Comparison of ENCODE assay signal across 9 cellular contexts in the genomic region with DNA sequence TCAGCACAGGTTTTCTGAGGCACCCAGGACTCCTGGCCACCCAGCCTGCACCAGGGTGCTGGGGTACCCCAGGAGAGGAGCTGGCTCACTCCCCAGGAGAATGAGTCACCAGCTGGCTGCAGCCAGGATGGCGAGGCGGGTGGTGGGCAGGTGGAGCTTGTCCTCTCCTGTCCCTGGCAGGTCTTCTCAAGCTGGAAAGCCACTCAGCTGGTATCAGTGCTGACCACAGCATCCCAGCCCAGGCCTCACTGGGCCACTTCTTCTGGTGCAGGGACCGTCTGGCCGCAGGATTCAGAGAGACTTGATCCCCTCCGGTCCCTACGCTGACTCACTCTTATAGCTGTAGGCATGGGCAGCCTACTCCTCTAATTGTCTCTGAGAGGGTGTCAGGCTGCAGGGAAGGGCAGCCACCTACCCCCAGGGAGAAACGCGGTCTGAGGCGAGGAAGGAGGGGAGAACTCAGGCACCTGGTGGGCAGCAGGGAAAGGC. TPM values are rescaled to one million over a fixed set of nuclear protein-coding genes. Genes with fewer than 3 reads are reported as not detected.
DNase-seq lines count a peak whose midpoint lies in the region; ATAC-seq and TF ChIP-seq lines count a peak whose summit lies in the region.
"Had no signal": no experiment of that assay in that cellular context is flagged by ENCODE, and none has a peak within 500 bp of the region (broad histone marks: within the 10 kb centered on the region; RNA-seq: fewer than 3 reads in every experiment).

No MANE protein-coding gene starts in this region.

- dilution Hi-C loops in mammary epithelial cell (cut with HindIII; ENCODE audit: low sequenced_read_pairs), result no loop called here

- no TSS peak for BruUV-seq in mammary epithelial cell (replicated peaks; lab: Mats Ljungman, UMichigan)

- 0% methylated on average over 8 of the region's 9 CpGs for WGBS in mammary epithelial cell (ENCODE audit: low coverage, missing lambda C conversion rate)

- in situ Hi-C loops in mammary epithelial cell (cut with MboI; ENCODE audit: low sequenced_read_pairs in 2 of 2), result no loop called here

- TF ChIP-seq CTCF in mammary epithelial cell (conservative IDR thresholded peaks at IDR 0.05 in 1 of 2, IDR thresholded peaks at IDR 0.05 in 1 of 2; ENCODE audit: extremely low read depth in 1 of 2, insufficient read depth in 1 of 2, low read depth in 1 of 2, low read length in 2 of 2), result no peak

- H3K27me3 ChIP-seq in mammary epithelial cell (ENCODE audit: insufficient read depth, low read length) (no peaks in the 10 kb centered on the region), mucosa of stomach (ENCODE audit: control insufficient read depth, insufficient read depth, low read length) (no peaks in the 10 kb centered on the region)

- no peak overlapping the region for H3K27ac Mint-ChIP-seq in T-helper 2 cell treated with Interferon-gamma antibody and Interleukin-4, amounts not matched to agents 5 μg/mL and 100 μg/mL, for 36 hours

- H3K4me1 ChIP-seq in mammary epithelial cell (ENCODE audit: insufficient read depth, low read length), result peaks cover 51% of the 10 kb centered on the region
- H3K4me1 ChIP-seq in mucosa of stomach (ENCODE audit: control insufficient read depth, insufficient read depth, low read length), result peaks cover 35% of the 10 kb centered on the region

- H3K36me3 ChIP-seq in mammary epithelial cell (ENCODE audit: insufficient read depth, low read length) (no peaks in the 10 kb centered on the region), mucosa of stomach (ENCODE audit: control insufficient read depth, insufficient read depth, low read length) (no peaks in the 10 kb centered on the region)

- no peak overlapping the region for H3K4me3 Mint-ChIP-seq in T-helper 2 cell treated with Interferon-gamma antibody and Interleukin-4, amounts not matched to agents 5 μg/mL and 100 μg/mL, for 36 hours
- H3K4me3 Mint-ChIP-seq: central memory CD8-positive, alpha-beta T cell had no signal

- CTCF ChIA-PET in mammary epithelial cell (lab: Charles Lee; ENCODE audit: low non-redundant PET), result interaction anchor here (0.7 to 0.9 kb wide), 2 partner anchors 21 to 22 kb away, joined by 3 to 4 read pairs; a partner anchor contains a TSS

- H4K20me1 ChIP-seq in mammary epithelial cell (ENCODE audit: insufficient read depth, low read length), result no peaks in the 10 kb centered on the region

- no peaks in the 10 kb centered on the region for H3K9me3 Mint-ChIP-seq in T-helper 2 cell treated with Interferon-gamma antibody and Interleukin-4, amounts not matched to agents 5 μg/mL and 100 μg/mL, for 36 hours
- H3K9me3 Mint-ChIP-seq: central memory CD8-positive, alpha-beta T cell had no signal

- H3K4me1 Mint-ChIP-seq in T-helper 2 cell treated with Interferon-gamma antibody and Interleukin-4, amounts not matched to agents 5 μg/mL and 100 μg/mL, for 36 hours (ENCODE audit: low read depth), result peaks cover 8% of the 10 kb centered on the region

- H3K27me3 Mint-ChIP-seq in T-helper 2 cell treated with Interferon-gamma antibody and Interleukin-4, amounts not matched to agents 5 μg/mL and 100 μg/mL, for 36 hours (ENCODE audit: low read depth), result no peaks in the 10 kb centered on the region
- H3K27me3 Mint-ChIP-seq: central memory CD8-positive, alpha-beta T cell had no signal

- H3K9me3 ChIP-seq in mammary epithelial cell (replicated peaks; ENCODE audit: insufficient read depth, low read length), result no peaks in the 10 kb centered on the region
- no peaks in the 10 kb centered on the region for H3K9me3 ChIP-seq in mucosa of stomach (ENCODE audit: control insufficient read depth, low read length)

- peak; percentile 51 for DNase-seq in HS-27A (ENCODE audit: low read depth)
- peak; percentile 96 for DNase-seq in mammary epithelial cell
- DNase-seq in NCI-H1105 treated with DMSO at 0.1 percent for 48 hours (lab: John Stamatoyannopoulos, UW), result no peak
- no peak for DNase-seq in T-helper 2 cell treated with Interferon-gamma antibody and Interleukin-4, amounts not matched to agents 5 μg/mL and 100 μg/mL, for 36 hours (ENCODE audit: low spot score)

- intact Hi-C loops in mammary epithelial cell (cut with micrococcal nuclease), result loop anchor here (10.0 kb wide), 1 partner anchor 332 kb away; no protein-coding TSS in a partner anchor

- peaks cover 29% of the 10 kb centered on the region for H3K79me2 ChIP-seq in mammary epithelial cell (ENCODE audit: insufficient read depth, low read length)

- no peaks in the 10 kb centered on the region for H3K36me3 Mint-ChIP-seq in T-helper 2 cell treated with Interferon-gamma antibody and Interleukin-4, amounts not matched to agents 5 μg/mL and 100 μg/mL, for 36 hours (ENCODE audit: low read depth)

- H2AFZ ChIP-seq in mammary epithelial cell (ENCODE audit: low read depth, low read length), result no peak overlapping the region

- H3K9ac ChIP-seq in mammary epithelial cell (ENCODE audit: insufficient read depth, low read length), result no peak overlapping the region
- peak overlapping the region; percentile 46 for H3K9ac ChIP-seq in mucosa of stomach (ENCODE audit: low read length)

- H3K4me2 ChIP-seq in mammary epithelial cell (ENCODE audit: insufficient read depth, low read depth, low read length), result peak overlapping the region; percentile 58

- H3K4me3 ChIP-seq in mammary epithelial cell (replicated peaks in 1 of 3; ENCODE audit: insufficient read depth in 1 of 3, low read depth in 2 of 3, low read length in 3 of 3), result peak overlapping the region in 1 of 3 experiments; percentile 1
- H3K4me3 ChIP-seq in mucosa of stomach (ENCODE audit: low read length), result peak overlapping the region; percentile 6

- ATAC-seq in GM18511 (IDR thresholded peaks at IDR 0.05; ENCODE audit: unreplicated experiment) (peak; percentile 21), GM21447 (IDR thresholded peaks at IDR 0.05; ENCODE audit: unreplicated experiment) (no peak), HG03521 (IDR thresholded peaks at IDR 0.05; ENCODE audit: unreplicated experiment) (no peak)

- H3K27ac ChIP-seq in mammary epithelial cell (ENCODE audit: insufficient read depth, low read depth, low read length), result peak overlapping the region; percentile 51

RNA-seq across cellular contexts. Expression of a gene that starts 22.2 kb away (rescaled TPM):
- total RNA-seq in mammary epithelial cell, result 10 to 100 TPM; 25.9 to 29.0 TPM
- polyA plus RNA-seq in mammary epithelial cell, result 10.9 TPM
- polyA minus RNA-seq in mammary epithelial cell, result 10.8 TPM

RNA-seq across cellular contexts. Expression of a gene that starts 34.0 kb away (rescaled TPM):
- not detected for total RNA-seq in mammary epithelial cell
- polyA plus RNA-seq in mammary epithelial cell, result not detected
- not detected for polyA minus RNA-seq in mammary epithelial cell

Comparison
In these comparisons a context has a peak if more than half of its experiments do, and no peak if none do; other contexts are left out.
1. DNase-seq: peak in HS-27A (single experiment) and mammary epithelial cell (single experiment); none in NCI-H1105 treated with DMSO at 0.1 percent for 48 hours (single experiment) and T-helper 2 cell treated with Interferon-gamma antibody and Interleukin-4, amounts not matched to agents 5 μg/mL and 100 μg/mL, for 36 hours (single experiment).